ENCODE assay signal across 17 cellular contexts in the genomic region with DNA sequence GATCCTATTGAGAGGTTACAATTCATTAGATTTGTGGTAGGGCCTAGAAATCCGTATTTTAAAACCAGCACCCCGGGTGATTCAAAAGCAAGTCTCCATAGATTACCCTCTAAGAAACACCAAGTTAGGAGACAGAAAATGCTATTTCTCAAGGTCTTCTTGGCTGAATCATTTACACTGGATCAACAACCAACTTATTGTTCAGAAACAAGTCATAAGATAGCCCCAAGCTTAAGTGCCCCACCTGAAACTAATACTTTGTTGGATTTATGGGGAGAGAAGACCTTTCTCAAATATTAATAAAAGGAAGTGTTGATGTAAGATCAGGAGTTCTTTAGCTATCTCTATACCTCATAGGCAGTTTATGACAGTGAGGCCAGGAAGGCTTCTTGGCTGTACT.
A peak's percentile ranks its signal among the peaks of the same experiment; 100 is the strongest.
DNase-seq lines count a peak whose midpoint lies in the region; ATAC-seq, FAIRE-seq and TF ChIP-seq lines count a peak whose summit lies in the region.
"Had no signal": no experiment of that assay in that cellular context is flagged by ENCODE, and none has a peak within 500 bp of the region (broad histone marks: within the 10 kb centered on the region; RNA-seq: fewer than 3 reads in every experiment).

No MANE protein-coding gene starts in this region.

- TF ChIP-seq POLR2A in A549 (IDR thresholded peaks at IDR 0.05; ENCODE audit: low read length), result no peak

- TF ChIP-seq CTCF in A549 (IDR thresholded peaks at IDR 0.05), result no peak

- H3K4me1 Mint-ChIP-seq in naive B cell, result peaks cover 85 to 97% (median 92%) of the 10 kb centered on the region in 3 donors
- H3K4me1 Mint-ChIP-seq: CD8-positive, alpha-beta memory T cell had no signal

- H3K9me3 ChIP-seq in A549, result no peaks in the 10 kb centered on the region
- H3K9me3 ChIP-seq in endocrine pancreas (ENCODE audit: control insufficient read depth, low read length), result no peaks in the 10 kb centered on the region
- H3K9me3 ChIP-seq: BE2C had no signal

- ATAC-seq in A549, result no peak
- ATAC-seq in naive B cell (ENCODE audit: low read depth in 2 of 2), result no peak
- ATAC-seq in HG03432 (IDR thresholded peaks at IDR 0.05; ENCODE audit: unreplicated experiment), result no peak
- ATAC-seq in HG03097 (IDR thresholded peaks at IDR 0.05; ENCODE audit: low FRiP score, unreplicated experiment), result no peak
- ATAC-seq: GM23338 had no signal

- H3K4me3 Mint-ChIP-seq in naive B cell, result peak overlapping the region in 4 of 8 donors; percentile 15 to 80 (median 52)
- H3K4me3 Mint-ChIP-seq: CD8-positive, alpha-beta memory T cell; GM23338 had no signal

- DNase-seq in A549 (ENCODE audit: low read depth in 1 of 2, low spot score in 1 of 2) (peak in 1 of 2 experiments; percentile 33), COLO829 (ENCODE audit: low spot score) (peak; percentile 42), naive B cell (no peak), occipital lobe (lab: John Stamatoyannopoulos, UW) (no peak), NCI-H748 treated with DMSO at 0.1 percent for 48 hours (lab: John Stamatoyannopoulos, UW) (no peak)
- DNase-seq: 8988T; ACHN; BE2C; CD8-positive, alpha-beta memory T cell; DMS53; H7; IMR-90; KBM-7 had no signal

- H3K4me3 ChIP-seq in A549, result no peak overlapping the region
- H3K4me3 ChIP-seq in endocrine pancreas (ENCODE audit: control insufficient read depth, insufficient read depth, low read length), result peak overlapping the region; percentile 84
- H3K4me3 ChIP-seq: GM23338 had no signal

- H3K27me3 ChIP-seq in endocrine pancreas (ENCODE audit: control insufficient read depth, insufficient read depth, low read length), result no peaks in the 10 kb centered on the region
- H3K27me3 ChIP-seq: BE2C had no signal

- H3K27me3 Mint-ChIP-seq in naive B cell, result no peaks in the 10 kb centered on the region
- H3K27me3 Mint-ChIP-seq: CD8-positive, alpha-beta memory T cell had no signal

- peak overlapping the region in 5 of 6 donors; percentile 4 to 92 (median 84) for H3K27ac Mint-ChIP-seq in naive B cell
- H3K27ac Mint-ChIP-seq: CD8-positive, alpha-beta memory T cell; GM23338 had no signal

- no peaks in the 10 kb centered on the region for H3K9me3 Mint-ChIP-seq in naive B cell
- H3K9me3 Mint-ChIP-seq: GM23338 had no signal

- H3K4me1 ChIP-seq in A549, result peaks cover 52% of the 10 kb centered on the region
- H3K4me1 ChIP-seq in endocrine pancreas (ENCODE audit: control insufficient read depth, insufficient read depth, low read length), result peaks cover 21% of the 10 kb centered on the region
- H3K4me1 ChIP-seq: BE2C had no signal

- no peak overlapping the region for H3K9ac ChIP-seq in endocrine pancreas (ENCODE audit: control insufficient read depth, insufficient read depth, low read length)

- 35% methylated on average over 2 of the region's 2 CpGs for WGBS in A549 (ENCODE audit: missing lambda C conversion rate)

- no peak for TF ChIP-seq EP300 in A549 (IDR thresholded peaks at IDR 0.05)

- H3K36me3 ChIP-seq in endocrine pancreas (ENCODE audit: control insufficient read depth, insufficient read depth, low read length), result no peaks in the 10 kb centered on the region
- H3K36me3 ChIP-seq: BE2C had no signal

- TF ChIP-seq RAD21 in A549 (conservative IDR thresholded peaks at IDR 0.05 in 1 of 2, IDR thresholded peaks at IDR 0.05 in 1 of 2), result no peak

- POLR2A ChIA-PET in A549 (lab: Yijun Ruan, JAX), result no interaction called here

- H3K27ac ChIP-seq in A549, result no peak overlapping the region; a peak in 1 of 6 replicates

- peak overlapping the region; percentile 46; the same call in 2 of the 3 replicates for H3K4me2 ChIP-seq in A549
- H3K4me2 ChIP-seq: GM23338 had no signal

- no peaks in the 10 kb centered on the region for H3K36me3 Mint-ChIP-seq in naive B cell
- H3K36me3 Mint-ChIP-seq: CD8-positive, alpha-beta memory T cell had no signal

- CTCF ChIA-PET in A549 (lab: Yijun Ruan, JAX), result interaction anchor here (1.1 to 2.1 kb wide), 3 partner anchors 54 to 273 kb away, joined by 5 to 10 read pairs (median 8); no protein-coding TSS in a partner anchor

- no peak for FAIRE-seq in A549 (lab: Jason Lieb, UNC)

TF ChIP-seq in A549, 52 proteins besides CTCF, POLR2A, EP300 and RAD21:
- 0 out of 2 replicates have a peak, but pooled peaks have one; percentile 11 for TF ChIP-seq JUNB (IDR thresholded peaks at IDR 0.05)
- no peak for TF ChIP-seq ZFP36 (IDR thresholded peaks at IDR 0.05; ENCODE audit: borderline replicate concordance, partially characterized antibody)
